In genomic region chr2:111062417-111062816, GRCh38 we compare ENCODE assay signal across 28 cellular contexts.
DNase-seq lines count a peak whose midpoint lies in the region; ATAC-seq and TF ChIP-seq lines count a peak whose summit lies in the region.
"Had no signal": no experiment of that assay in that cellular context is flagged by ENCODE, and none has a peak within 500 bp of the region (broad histone marks: within the 10 kb centered on the region; RNA-seq: fewer than 3 reads in every experiment).

No MANE protein-coding gene starts in this region.

- H3K36me3 ChIP-seq in DOHH2 (ENCODE audit: control insufficient read depth, low read length) (no peaks in the 10 kb centered on the region), MM.1S (replicated peaks; ENCODE audit: insufficient read depth, low read length) (no peaks in the 10 kb centered on the region)
- H3K36me3 ChIP-seq: heart left ventricle, MG63, stomach had no signal

- TF ChIP-seq CTCF in DOHH2 (IDR thresholded peaks at IDR 0.05; ENCODE audit: low read depth, low read length, poor library complexity, severe bottlenecking) (no peak), MM.1S (IDR thresholded peaks at IDR 0.05; ENCODE audit: low read length) (no peak)

- ATAC-seq in GM19324 (IDR thresholded peaks at IDR 0.05; ENCODE audit: low FRiP score, unreplicated experiment) (peak; percentile 70), HG02763 (IDR thresholded peaks at IDR 0.05; ENCODE audit: unreplicated experiment) (peak; percentile 48)
- ATAC-seq: A549; activated T-helper 17 cell treated with anti-CD3 and anti-CD28 coated beads, Interleukin-2, amount 50 U/mL, for 72 hours; body of pancreas; heart left ventricle; left colon had no signal

- H3K9me3 ChIP-seq in DOHH2 (ENCODE audit: control insufficient read depth, insufficient read depth, low read length) (peaks cover 12% of the 10 kb centered on the region; the same call in 1 of the 2 replicates), MM.1S (replicated peaks; ENCODE audit: insufficient read depth, low read length) (no peaks in the 10 kb centered on the region)
- H3K9me3 ChIP-seq: body of pancreas, SK-N-SH had no signal

- no peaks in the 10 kb centered on the region for H4K20me1 ChIP-seq in DOHH2 (ENCODE audit: control insufficient read depth, insufficient read depth, low read depth, low read length)
- no peaks in the 10 kb centered on the region for H4K20me1 ChIP-seq in MM.1S (ENCODE audit: insufficient read depth, low read length)

- H2AFZ ChIP-seq in MM.1S (ENCODE audit: low read length) = no peak overlapping the region

- H3K9me2 ChIP-seq in DOHH2 (replicated peaks; ENCODE audit: control insufficient read depth, low read length) = no peaks in the 10 kb centered on the region
- H3K9me2 ChIP-seq in MM.1S (replicated peaks; ENCODE audit: insufficient read depth, low read length) = no peaks in the 10 kb centered on the region

- H3K4me3 ChIP-seq in DOHH2 (ENCODE audit: low read length) (peak overlapping the region; percentile 47), MM.1S (ENCODE audit: low read length) (peak overlapping the region; percentile 51)
- H3K4me3 ChIP-seq: A549, body of pancreas, heart left ventricle, MG63, stomach had no signal

- DNase-seq in MM.1S = peak; percentile 76
- DNase-seq in CD1c-positive myeloid dendritic cell (ENCODE audit: extremely low spot score) = no peak
- no peak for DNase-seq in DMS79 treated with DMSO at 0.1 percent for 48 hours (lab: John Stamatoyannopoulos, UW)
- no peak for DNase-seq in T-helper 2 cell
- DNase-seq in stimulated activated CD4-positive, alpha-beta T cell treated with anti-CD3 and anti-CD28 coated beads, Interleukin-2, amount 100 ng/mL, for 48 hours = no peak
- DNase-seq: activated CD4-positive, alpha-beta T cell treated with anti-CD3 and anti-CD28 coated beads, Interleukin-2, amount 50 U/mL, for 4 hours; activated CD8-positive, alpha-beta memory T cell treated with anti-CD3 and anti-CD28 coated beads, Interleukin-2, amount 50 U/mL, for 4 hours; body of pancreas; COR-L47; HCEC 1CT; heart left ventricle; left colon; MG63; NCI-H1436; NCI-H2171 treated with DMSO at 0.1 percent for 48 hours; NCI-H526; nucleus accumbens; SK-N-SH; stimulated activated CD4-positive, alpha-beta T cell treated with anti-CD3 and anti-CD28 coated beads, Interleukin-4, amount 100 ng/mL, for 1 hour; stomach; trophoblast cell had no signal

- H3K4me2 ChIP-seq in DOHH2 (ENCODE audit: low read length) = peak overlapping the region; percentile 55
- peak overlapping the region; percentile 70 for H3K4me2 ChIP-seq in MM.1S (ENCODE audit: low read depth, low read length)
- H3K4me2 ChIP-seq: A549, SK-N-SH had no signal

- H3K27ac ChIP-seq in DOHH2 (ENCODE audit: low read depth, low read length) (peak overlapping the region; percentile 60), MM.1S (ENCODE audit: low read length) (peak overlapping the region; percentile 97)
- H3K27ac ChIP-seq: A549, body of pancreas, epithelial cell of prostate, heart left ventricle, RWPE1, stomach had no signal

- H3K9ac ChIP-seq in MM.1S (ENCODE audit: low read length) = peak overlapping the region; percentile 76
- H3K9ac ChIP-seq: SK-N-SH had no signal

- no peaks in the 10 kb centered on the region for H3K79me2 ChIP-seq in DOHH2 (ENCODE audit: control insufficient read depth, low read length)
- no peaks in the 10 kb centered on the region for H3K79me2 ChIP-seq in MM.1S (ENCODE audit: low read length)

- peaks cover 25% of the 10 kb centered on the region for H3F3A ChIP-seq in DOHH2 (ENCODE audit: control insufficient read depth, insufficient read depth)
- peaks cover 23% of the 10 kb centered on the region for H3F3A ChIP-seq in MM.1S (ENCODE audit: insufficient read depth, low read length)

- H3K4me1 ChIP-seq in DOHH2 (ENCODE audit: control insufficient read depth, low read length) (peaks cover 64% of the 10 kb centered on the region), MM.1S (ENCODE audit: low read length) (peaks cover 33% of the 10 kb centered on the region)
- H3K4me1 ChIP-seq: A549, body of pancreas, heart left ventricle, stomach had no signal

- H3K27me3 ChIP-seq in DOHH2 (ENCODE audit: control insufficient read depth, low read length) = no peaks in the 10 kb centered on the region
- H3K27me3 ChIP-seq in MM.1S (replicated peaks; ENCODE audit: insufficient read depth, low read length) = no peaks in the 10 kb centered on the region
- H3K27me3 ChIP-seq: body of pancreas, heart left ventricle had no signal
